In genomic region chr20:57708694-57709673, GRCh38 we compare ENCODE assay signal across 1 cellular context.
TF ChIP-seq lines count a peak whose summit lies in the region.

No MANE protein-coding gene starts in this region.

TF ChIP-seq in HEK293, 187 proteins besides CTCF, POLR2A, EP300 and RAD21 (continued from another document):
- TF ChIP-seq ZNF707 (tag by site-specific recombination; IDR thresholded peaks at IDR 0.05) = no peak
- TF ChIP-seq PATZ1 (tag by site-specific recombination; IDR thresholded peaks at IDR 0.05) = no peak
- no peak for TF ChIP-seq ZNF747 (tag by site-specific recombination; IDR thresholded peaks at IDR 0.05)
- no peak for TF ChIP-seq ZNF335 (tag by site-specific recombination; conservative IDR thresholded peaks at IDR 0.05)
- TF ChIP-seq, protein P1, sequence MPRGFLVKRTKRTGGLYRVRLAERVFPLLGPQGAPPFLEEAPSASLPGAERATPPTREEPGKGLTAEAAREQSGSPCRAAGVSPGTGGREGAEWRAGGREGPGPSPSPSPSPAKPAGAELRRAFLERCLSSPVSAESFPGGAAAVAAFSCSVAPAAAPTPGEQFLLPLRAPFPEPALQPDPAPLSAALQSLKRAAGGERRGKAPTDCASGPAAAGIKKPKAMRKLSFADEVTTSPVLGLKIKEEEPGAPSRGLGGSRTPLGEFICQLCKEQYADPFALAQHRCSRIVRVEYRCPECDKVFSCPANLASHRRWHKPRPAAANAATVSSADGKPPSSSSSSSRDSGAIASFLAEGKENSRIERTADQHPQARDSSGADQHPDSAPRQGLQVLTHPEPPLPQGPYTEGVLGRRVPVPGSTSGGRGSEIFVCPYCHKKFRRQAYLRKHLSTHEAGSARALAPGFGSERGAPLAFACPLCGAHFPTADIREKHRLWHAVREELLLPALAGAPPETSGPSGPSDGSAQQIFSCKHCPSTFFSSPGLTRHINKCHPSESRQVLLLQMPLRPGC (tag by site-specific recombination; IDR thresholded peaks at IDR 0.05) = 0 out of 2 replicates have a peak, but pooled peaks have one; percentile 20
- TF ChIP-seq PRDM10 (tag by site-specific recombination; IDR thresholded peaks at IDR 0.05) = no peak; the same call in 1 of the 2 replicates
- no peak for TF ChIP-seq ZBTB11 (tag by site-specific recombination; conservative IDR thresholded peaks at IDR 0.05; ENCODE audit: low read depth)
- no peak for TF ChIP-seq FEZF1 (tag by site-specific recombination; IDR thresholded peaks at IDR 0.05)
- TF ChIP-seq ZNF404 (tag by site-specific recombination; IDR thresholded peaks at IDR 0.05) = no peak
- TF ChIP-seq ZBTB8A (tag by site-specific recombination; IDR thresholded peaks at IDR 0.05) = peak; percentile 38; the same call in 1 of the 2 replicates
- TF ChIP-seq ZNF558 (tag by site-specific recombination; IDR thresholded peaks at IDR 0.05) = no peak
- no peak for TF ChIP-seq ZNF677 (tag by site-specific recombination; IDR thresholded peaks at IDR 0.05)
- TF ChIP-seq, protein P2, sequence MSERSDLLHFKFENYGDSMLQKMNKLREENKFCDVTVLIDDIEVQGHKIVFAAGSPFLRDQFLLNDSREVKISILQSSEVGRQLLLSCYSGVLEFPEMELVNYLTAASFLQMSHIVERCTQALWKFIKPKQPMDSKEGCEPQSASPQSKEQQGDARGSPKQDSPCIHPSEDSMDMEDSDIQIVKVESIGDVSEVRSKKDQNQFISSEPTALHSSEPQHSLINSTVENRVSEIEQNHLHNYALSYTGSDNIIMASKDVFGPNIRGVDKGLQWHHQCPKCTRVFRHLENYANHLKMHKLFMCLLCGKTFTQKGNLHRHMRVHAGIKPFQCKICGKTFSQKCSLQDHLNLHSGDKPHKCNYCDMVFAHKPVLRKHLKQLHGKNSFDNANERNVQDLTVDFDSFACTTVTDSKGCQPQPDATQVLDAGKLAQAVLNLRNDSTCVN (tag by site-specific recombination; optimal IDR thresholded peaks at IDR 0.05) = peak; percentile 66
- TF ChIP-seq KLF16 (tag by site-specific recombination; IDR thresholded peaks at IDR 0.05) = no peak
- no peak for TF ChIP-seq ZNF514 (tag by site-specific recombination; IDR thresholded peaks at IDR 0.05)
- TF ChIP-seq ZNF18 (tag by site-specific recombination; IDR thresholded peaks at IDR 0.05) = no peak
- TF ChIP-seq ZNF664 (tag by site-specific recombination; IDR thresholded peaks at IDR 0.05) = no peak
- no peak for TF ChIP-seq ZBTB21 (tag by site-specific recombination; IDR thresholded peaks at IDR 0.05)
- no peak for TF ChIP-seq OSR2 (tag by site-specific recombination; IDR thresholded peaks at IDR 0.05)
- no peak for TF ChIP-seq ZNF350 (tag by site-specific recombination; IDR thresholded peaks at IDR 0.05)
- TF ChIP-seq ZBTB7A (tag by site-specific recombination; IDR thresholded peaks at IDR 0.05; ENCODE audit: low read depth) = peak; percentile 68; the same call in 1 of the 2 replicates
- TF ChIP-seq SCRT1 (tag by site-specific recombination; IDR thresholded peaks at IDR 0.05; ENCODE audit: borderline replicate concordance) = no peak
- no peak for TF ChIP-seq ZNF184 (tag by site-specific recombination; IDR thresholded peaks at IDR 0.05)
- TF ChIP-seq, protein P3, sequence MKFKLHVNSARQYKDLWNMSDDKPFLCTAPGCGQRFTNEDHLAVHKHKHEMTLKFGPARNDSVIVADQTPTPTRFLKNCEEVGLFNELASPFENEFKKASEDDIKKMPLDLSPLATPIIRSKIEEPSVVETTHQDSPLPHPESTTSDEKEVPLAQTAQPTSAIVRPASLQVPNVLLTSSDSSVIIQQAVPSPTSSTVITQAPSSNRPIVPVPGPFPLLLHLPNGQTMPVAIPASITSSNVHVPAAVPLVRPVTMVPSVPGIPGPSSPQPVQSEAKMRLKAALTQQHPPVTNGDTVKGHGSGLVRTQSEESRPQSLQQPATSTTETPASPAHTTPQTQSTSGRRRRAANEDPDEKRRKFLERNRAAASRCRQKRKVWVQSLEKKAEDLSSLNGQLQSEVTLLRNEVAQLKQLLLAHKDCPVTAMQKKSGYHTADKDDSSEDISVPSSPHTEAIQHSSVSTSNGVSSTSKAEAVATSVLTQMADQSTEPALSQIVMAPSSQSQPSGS (tag by site-specific recombination; IDR thresholded peaks at IDR 0.05; ENCODE audit: low read depth) = no peak
- TF ChIP-seq ZSCAN16 (tag by site-specific recombination; IDR thresholded peaks at IDR 0.05) = no peak
- TF ChIP-seq ZNF777 (tag by site-specific recombination; IDR thresholded peaks at IDR 0.05; ENCODE audit: borderline replicate concordance) = no peak
- TF ChIP-seq ZSCAN23 (tag by site-specific recombination; IDR thresholded peaks at IDR 0.05) = no peak
- TF ChIP-seq ZNF416 (tag by site-specific recombination; IDR thresholded peaks at IDR 0.05) = no peak
- no peak for TF ChIP-seq TRIM28 (IDR thresholded peaks at IDR 0.05; ENCODE audit: borderline replicate concordance, low read length)
- no peak for TF ChIP-seq YY1 (tag by site-specific recombination; IDR thresholded peaks at IDR 0.05)
- no peak for TF ChIP-seq ZNF692 (tag by site-specific recombination; IDR thresholded peaks at IDR 0.05)
- TF ChIP-seq BCL6B (tag by site-specific recombination; IDR thresholded peaks at IDR 0.05) = no peak
- TF ChIP-seq, protein P4, sequence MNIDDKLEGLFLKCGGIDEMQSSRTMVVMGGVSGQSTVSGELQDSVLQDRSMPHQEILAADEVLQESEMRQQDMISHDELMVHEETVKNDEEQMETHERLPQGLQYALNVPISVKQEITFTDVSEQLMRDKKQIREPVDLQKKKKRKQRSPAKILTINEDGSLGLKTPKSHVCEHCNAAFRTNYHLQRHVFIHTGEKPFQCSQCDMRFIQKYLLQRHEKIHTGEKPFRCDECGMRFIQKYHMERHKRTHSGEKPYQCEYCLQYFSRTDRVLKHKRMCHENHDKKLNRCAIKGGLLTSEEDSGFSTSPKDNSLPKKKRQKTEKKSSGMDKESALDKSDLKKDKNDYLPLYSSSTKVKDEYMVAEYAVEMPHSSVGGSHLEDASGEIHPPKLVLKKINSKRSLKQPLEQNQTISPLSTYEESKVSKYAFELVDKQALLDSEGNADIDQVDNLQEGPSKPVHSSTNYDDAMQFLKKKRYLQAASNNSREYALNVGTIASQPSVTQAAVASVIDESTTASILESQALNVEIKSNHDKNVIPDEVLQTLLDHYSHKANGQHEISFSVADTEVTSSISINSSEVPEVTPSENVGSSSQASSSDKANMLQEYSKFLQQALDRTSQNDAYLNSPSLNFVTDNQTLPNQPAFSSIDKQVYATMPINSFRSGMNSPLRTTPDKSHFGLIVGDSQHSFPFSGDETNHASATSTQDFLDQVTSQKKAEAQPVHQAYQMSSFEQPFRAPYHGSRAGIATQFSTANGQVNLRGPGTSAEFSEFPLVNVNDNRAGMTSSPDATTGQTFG (tag by site-specific recombination; IDR thresholded peaks at IDR 0.05; ENCODE audit: borderline replicate concordance) = no peak
- TF ChIP-seq, protein P5, sequence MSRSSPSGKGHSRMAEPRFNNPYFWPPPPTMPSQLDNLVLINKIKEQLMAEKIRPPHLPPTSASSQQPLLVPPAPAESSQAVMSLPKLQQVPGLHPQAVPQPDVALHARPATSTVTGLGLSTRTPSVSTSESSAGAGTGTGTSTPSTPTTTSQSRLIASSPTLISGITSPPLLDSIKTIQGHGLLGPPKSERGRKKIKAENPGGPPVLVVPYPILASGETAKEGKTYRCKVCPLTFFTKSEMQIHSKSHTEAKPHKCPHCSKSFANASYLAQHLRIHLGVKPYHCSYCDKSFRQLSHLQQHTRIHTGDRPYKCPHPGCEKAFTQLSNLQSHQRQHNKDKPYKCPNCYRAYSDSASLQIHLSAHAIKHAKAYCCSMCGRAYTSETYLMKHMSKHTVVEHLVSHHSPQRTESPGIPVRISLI (tag by site-specific recombination; IDR thresholded peaks at IDR 0.05) = no peak
